13 cellular contexts compared by ENCODE assay signal in the genomic region with DNA sequence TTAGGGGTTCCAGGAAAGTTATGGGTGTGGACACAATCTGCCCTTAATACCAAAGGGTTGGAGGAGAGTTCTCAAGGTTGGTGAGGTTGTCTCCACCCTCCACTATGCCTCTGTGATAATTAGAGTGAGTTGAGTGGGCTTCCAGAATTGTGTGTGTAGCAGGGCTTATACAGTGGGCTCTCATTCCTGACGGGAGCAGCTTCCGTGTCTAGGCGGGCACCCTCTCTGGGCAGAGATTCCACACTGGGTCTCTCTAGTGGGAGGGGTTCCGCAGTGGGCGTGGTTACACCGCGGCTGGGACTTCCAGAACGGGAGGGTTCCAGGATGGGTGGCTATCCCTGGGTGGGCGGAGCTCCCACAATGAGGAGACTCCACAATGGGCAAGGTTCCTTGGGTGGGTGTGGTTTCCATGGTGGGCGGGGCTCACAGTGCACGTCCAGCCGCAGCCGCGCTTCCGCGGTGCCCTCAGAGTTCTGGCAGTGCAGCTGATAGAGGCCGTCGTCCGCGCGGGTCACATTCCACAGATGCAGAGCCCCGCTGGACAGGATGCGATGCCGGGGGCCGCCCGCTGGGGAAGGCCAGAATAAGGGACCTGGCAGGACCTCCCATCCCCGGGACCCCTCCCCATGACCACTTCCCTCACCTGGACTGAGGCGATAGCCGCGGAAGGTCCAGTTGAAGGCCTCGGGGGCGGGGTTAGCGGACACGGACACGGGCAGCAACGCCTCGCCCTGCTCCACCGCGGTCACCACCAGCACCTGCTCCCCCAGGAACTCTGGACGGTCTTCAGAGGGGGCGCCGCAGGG. TPM values are rescaled to one million over a fixed set of nuclear protein-coding genes. Genes with fewer than 3 reads are reported as not detected.
A peak's percentile ranks its signal among the peaks of the same experiment; 100 is the strongest.
DNase-seq lines count a peak whose midpoint lies in the region; ATAC-seq and TF ChIP-seq lines count a peak whose summit lies in the region.
"Had no signal": no experiment of that assay in that cellular context is flagged by ENCODE, and none has a peak within 500 bp of the region (broad histone marks: within the 10 kb centered on the region; RNA-seq: fewer than 3 reads in every experiment).

No MANE protein-coding gene starts in this region.

- H3K14ac ChIP-seq in H9 (ENCODE audit: insufficient read depth, low read length): no peak overlapping the region

- H4K91ac ChIP-seq in H9 (ENCODE audit: insufficient read length, low read depth, low read length): no peak overlapping the region

- no peaks in the 10 kb centered on the region for H4K20me1 ChIP-seq in H9 (ENCODE audit: control insufficient read depth, insufficient read depth, insufficient read length)

- no CpG with 5 or more reads among the region's 42 CpGs for WGBS in H9 (ENCODE audit: extremely low coverage, insufficient read length, low lambda C conversion rate)
- 7% methylated on average over 37 to 42 of the region's 42 CpGs for WGBS in psoas muscle, 3 donors

- peaks cover 2 to 3% of the 10 kb centered on the region in 2 experiments; a peak in 2 of 5 replicates for H3K9me3 Mint-ChIP-seq in H9
- H3K9me3 Mint-ChIP-seq in WTC11: peaks cover 7% of the 10 kb centered on the region

- no peaks in the 10 kb centered on the region for H3K79me2 ChIP-seq in H9 (ENCODE audit: insufficient read depth, low read length)

- H4K5ac ChIP-seq in H9 (ENCODE audit: insufficient read length, low read depth, low read length): no peak overlapping the region

- H3K4ac ChIP-seq in H9 (ENCODE audit: low read depth, low read length): no peak overlapping the region

- no peak overlapping the region for H2BK20ac ChIP-seq in H9 (ENCODE audit: low read depth, low read length, poor library complexity, severe bottlenecking)

- no peaks in the 10 kb centered on the region for H3K9me3 ChIP-seq in H9 (ENCODE audit: control insufficient read depth, low read depth, low read length)
- no peaks in the 10 kb centered on the region for H3K9me3 ChIP-seq in lower lobe of right lung
- peaks cover 7% of the 10 kb centered on the region for H3K9me3 ChIP-seq in psoas muscle
- H3K9me3 ChIP-seq: vagina had no signal

- H3K9ac ChIP-seq in H9 (ENCODE audit: extremely low read depth, insufficient read length, low read length): no peak overlapping the region

- no peak overlapping the region for H3T11ph ChIP-seq in H9 (ENCODE audit: low read length)

- TF ChIP-seq CTCF in H9 (conservative IDR thresholded peaks at IDR 0.05): no peak
- no peak for TF ChIP-seq CTCF in WTC11 (IDR thresholded peaks at IDR 0.05)
- no peak for TF ChIP-seq CTCF in lower lobe of right lung (IDR thresholded peaks at IDR 0.05)
- TF ChIP-seq CTCF in GM20000 (IDR thresholded peaks at IDR 0.05; ENCODE audit: extremely low read depth, missing control alignments): no peak
- TF ChIP-seq CTCF in psoas muscle (IDR thresholded peaks at IDR 0.05): no peak

- H3K36me3 Mint-ChIP-seq in H9 (ENCODE audit: insufficient read depth in 1 of 3, low read depth in 3 of 3) (no peaks in the 10 kb centered on the region; a peak in 1 of 7 replicates), WTC11 (no peaks in the 10 kb centered on the region)

- H3K27ac Mint-ChIP-seq in H9: no peak overlapping the region; a peak in 1 of 7 replicates
- no peak overlapping the region for H3K27ac Mint-ChIP-seq in WTC11
- H3K27ac Mint-ChIP-seq: immature natural killer cell had no signal

- ATAC-seq in WTC11: peak; percentile 88
- peak; percentile 9 to 37 for ATAC-seq in lower lobe of right lung
- no peak for ATAC-seq in HG03135 (IDR thresholded peaks at IDR 0.05; ENCODE audit: unreplicated experiment)
- no peak for ATAC-seq in psoas muscle

- no peak overlapping the region for H2BK5ac ChIP-seq in H9 (ENCODE audit: insufficient read length, low read length)

- peaks cover 18 to 25% of the 10 kb centered on the region in 2 experiments for H3K4me1 Mint-ChIP-seq in H9
- peaks cover 22% of the 10 kb centered on the region for H3K4me1 Mint-ChIP-seq in WTC11

- H3K4me1 ChIP-seq in H9 (ENCODE audit: insufficient read depth, low read length) (no peaks in the 10 kb centered on the region), lower lobe of right lung (peaks cover 14% of the 10 kb centered on the region), psoas muscle (no peaks in the 10 kb centered on the region)

- H3K4me2 ChIP-seq in H9 (ENCODE audit: insufficient read depth, insufficient read length, low read length): peak overlapping the region; percentile 17

- DNase-seq in COLO829 (ENCODE audit: low spot score): peak; percentile 74
- peak; percentile 96 for DNase-seq in H9
- peak; percentile 96 for DNase-seq in WTC11 (ENCODE audit: low spot score)
- no peak for DNase-seq in lower lobe of right lung
- DNase-seq in GM20000 (ENCODE audit: low spot score): no peak
- no peak for DNase-seq in psoas muscle
- DNase-seq in stimulated activated CD4-positive, alpha-beta T cell treated with anti-CD3 and anti-CD28 coated beads, Interleukin-2, amount 100 ng/mL, for 48 hours: no peak
- DNase-seq: DMS79, immature natural killer cell, KBM-7, ovary had no signal

- H3K4me3 Mint-ChIP-seq in H9: peak overlapping the region; percentile 39 to 90; a peak in 4 of 5 replicates
- H3K4me3 Mint-ChIP-seq in WTC11: peak overlapping the region; percentile 76

- H3K27me3 Mint-ChIP-seq in H9 (ENCODE audit: low read depth): peaks cover 84% of the 10 kb centered on the region
- H3K27me3 Mint-ChIP-seq in WTC11 (ENCODE audit: low read depth): peaks cover 87% of the 10 kb centered on the region

- no peak overlapping the region for H3K56ac ChIP-seq in H9 (ENCODE audit: insufficient read length, low read depth, low read length)

- CTCF ChIA-PET in WTC11 (lab: Charles Lee): interaction anchor here (0.9 to 2.7 kb wide), 3 partner anchors 24 to 96 kb away, joined by 3 to 17 read pairs (median 6); a partner anchor contains a TSS

- no peak overlapping the region for H4K8ac ChIP-seq in H9 (replicated peaks; ENCODE audit: insufficient read length, low read depth, low read length)

- no peak overlapping the region for H3K18ac ChIP-seq in H9 (ENCODE audit: insufficient read length, low read depth, low read length)

- POLR2A ChIA-PET in WTC11 (lab: Charles Lee): interaction anchor here (0.9 to 1.0 kb wide), 2 partner anchors 9 to 103 kb away, joined by 3 to 5 read pairs; no protein-coding TSS in a partner anchor

- no peak overlapping the region for H2BK15ac ChIP-seq in H9 (ENCODE audit: low read depth, low read length)

- no peak overlapping the region for H3K27ac ChIP-seq in H9 (ENCODE audit: insufficient read length, low read depth, low read length)
- no peak overlapping the region for H3K27ac ChIP-seq in lower lobe of right lung
- H3K27ac ChIP-seq in psoas muscle: no peak overlapping the region
- H3K27ac ChIP-seq: ovary, vagina had no signal

- H3K23me2 ChIP-seq in H9 (ENCODE audit: insufficient read length, low read depth, low read length, poor library complexity, severe bottlenecking): peaks cover 15% of the 10 kb centered on the region

- no peak overlapping the region for H3K4me3 ChIP-seq in lower lobe of right lung
- H3K4me3 ChIP-seq in psoas muscle: no peak overlapping the region
- H3K4me3 ChIP-seq: ovary, vagina had no signal

- no peak overlapping the region for H2BK120ac ChIP-seq in H9 (ENCODE audit: low read depth, low read length, poor library complexity, severe bottlenecking)

- H3K36me3 ChIP-seq in lower lobe of right lung (no peaks in the 10 kb centered on the region), psoas muscle (ENCODE audit: insufficient read depth in 1 of 2, low read depth in 1 of 2) (no peaks in the 10 kb centered on the region)
- H3K36me3 ChIP-seq: ovary, vagina had no signal

- H3K27me3 ChIP-seq in H9 (ENCODE audit: insufficient read depth, low read length): peaks cover 23% of the 10 kb centered on the region; the same call in 1 of the 2 replicates
- peaks cover 54% of the 10 kb centered on the region for H3K27me3 ChIP-seq in lower lobe of right lung (ENCODE audit: low read depth)
- H3K27me3 ChIP-seq in psoas muscle (ENCODE audit: insufficient read depth in 3 of 3, low read length in 2 of 3): peaks cover 0 to 73% (median 21%) of the 10 kb centered on the region in 3 donors
- H3K27me3 ChIP-seq: ovary had no signal

- no peak overlapping the region for H2AFZ ChIP-seq in H9 (ENCODE audit: low read length)

- H3K79me1 ChIP-seq in H9 (ENCODE audit: insufficient read depth, low read depth, low read length, poor library complexity, severe bottlenecking): no peaks in the 10 kb centered on the region

- intact Hi-C loops in lower lobe of right lung (cut with DNase I): no loop called here
- intact Hi-C loops in psoas muscle (cut with DNase I): no loop called here

- H3K23ac ChIP-seq in H9 (ENCODE audit: insufficient read length, low read depth, low read length): no peak overlapping the region

- no peak overlapping the region for H2BK12ac ChIP-seq in H9 (ENCODE audit: insufficient read length, low read depth, low read length)

- H2AK5ac ChIP-seq in H9 (ENCODE audit: insufficient read length, low read length): no peak overlapping the region

TF ChIP-seq in WTC11, 78 proteins besides CTCF, POLR2A, EP300 and RAD21:
- no peak for TF ChIP-seq HMGA2 (CRISPR knock-in tag; IDR thresholded peaks at IDR 0.05)
- TF ChIP-seq SP1 (CRISPR knock-in tag; conservative IDR thresholded peaks at IDR 0.05): 0 out of 2 replicates have a peak, but pooled peaks have one; percentile 43
- no peak for TF ChIP-seq CBFB (CRISPR knock-in tag; IDR thresholded peaks at IDR 0.05; ENCODE audit: low read depth)

RNA-seq across cellular contexts. Expression of a gene that starts 8.4 kb away (rescaled TPM):
- total RNA-seq in H9 (2021) (0.83 and 1.1 TPM in 2 replicates), WTC11 (2021) (0.61 to 1.7 TPM (median 1.7 TPM) in 3 replicates), lower lobe of right lung (not detected), psoas muscle (not detected)
- not detected for polyA plus RNA-seq in psoas muscle
- total RNA-seq: vagina had no signal
- polyA plus RNA-seq: immature natural killer cell had no signal

RNA-seq across cellular contexts. Expression of a gene that starts 12.8 kb away (rescaled TPM):
- 3.1 and 3.6 TPM in 2 replicates for total RNA-seq in H9 (2021)
- total RNA-seq in WTC11 (2021): 4.7 to 5.3 TPM (median 4.9 TPM) in 3 replicates
- 0.12 TPM for total RNA-seq in lower lobe of right lung
- total RNA-seq in psoas muscle: not detected
- polyA plus RNA-seq in psoas muscle: not detected
- total RNA-seq: vagina had no signal

RNA-seq across cellular contexts. Expression of a gene that starts 24.5 kb away (rescaled TPM):
- total RNA-seq in H9 (2021): 29.9 and 36.9 TPM in 2 replicates
- 15.5 to 24.0 TPM (median 20.2 TPM) in 3 replicates for total RNA-seq in WTC11 (2021)
- total RNA-seq in lower lobe of right lung: 2.1 TPM
- total RNA-seq in psoas muscle: 1 to 10 TPM in 1 of 4 donors, under 1 TPM in 3; 0.48 to 4.1 (median 0.78) TPM
- 1 to 10 TPM in 1 of 3 donors, under 1 TPM in 2; 0.48 to 2.2 (median 1.00) TPM for polyA plus RNA-seq in psoas muscle

RNA-seq across cellular contexts. Expression of a gene that starts 31.2 kb away (rescaled TPM):
- total RNA-seq in H9 (2021) (not detected in 2 replicates), WTC11 (2021) (0.14 TPM in 1 of 3 replicates, not detected in the others), lower lobe of right lung (not detected), psoas muscle (not detected)
- not detected for polyA plus RNA-seq in psoas muscle
- total RNA-seq: vagina had no signal
- polyA plus RNA-seq: immature natural killer cell, ovary had no signal

RNA-seq across cellular contexts. Expression of a gene that starts 56.5 kb away (rescaled TPM):
- total RNA-seq in H9 (2021): 18.4 and 18.8 TPM in 2 replicates
- 10.6 to 13.9 TPM (median 12.8 TPM) in 3 replicates for total RNA-seq in WTC11 (2021)
- total RNA-seq in lower lobe of right lung: 17.2 TPM
- 1 to 10 TPM in 3 of 4 donors, under 1 TPM in 1; 0.90 to 2.2 (median 1.5) TPM for total RNA-seq in psoas muscle
- 1 to 10 TPM in 2 of 3 donors, under 1 TPM in 1; 0.75 to 1.6 (median 1.2) TPM for polyA plus RNA-seq in psoas muscle

Comparison
In these comparisons a context has a peak if more than half of its experiments do, and no peak if none do; other contexts are left out.
1. DNase-seq: peak in COLO829 (single experiment), H9 (single experiment) and WTC11 (single experiment); none in lower lobe of right lung (single experiment), GM20000 (single experiment), psoas muscle (0 of 2) and stimulated activated CD4-positive, alpha-beta T cell treated with anti-CD3 and anti-CD28 coated beads, Interleukin-2, amount 100 ng/mL, for 48 hours (0 of 2).
2. ATAC-seq: peak in WTC11 (single experiment) and lower lobe of right lung (2 of 2); none in HG03135 (single experiment) and psoas muscle (0 of 4).